Comparison of ENCODE assay signal across 32 cellular contexts in genomic region chr11:72863091-72863490, GRCh38.
"Had no signal": no experiment of that assay in that cellular context is flagged by ENCODE, and none has a peak within 500 bp of the region (broad histone marks: within the 10 kb centered on the region; RNA-seq: fewer than 3 reads in every experiment).

No MANE protein-coding gene starts in this region.

- H3K9me3 Mint-ChIP-seq: activated CD4-positive, alpha-beta memory T cell treated with anti-CD3 and anti-CD28 coated beads for 36 hours; activated naive CD4-positive, alpha-beta T cell treated with anti-CD3 and anti-CD28 coated beads for 36 hours; activated T-helper 1 cell treated with anti-CD3 and anti-CD28 coated beads, Interleukin-12 subunit alpha, Interleukin-12 subunit beta, Interleukin-2, Interleukin-4 antibody, amounts not matched to agents 30 ng/mL and 10 ng/mL and 1 ng/mL, durations not matched to agents 14 hours and 24 hours and 36 hours; dendritic cell treated with granulocyte-macrophage colony-stimulating factor and Interleukin-4, amounts not matched to agents 40 ng/mL and 50 ng/mL, for 4 days; endodermal cell; nephron progenitor cell; T-helper 1 cell treated with Interleukin-12 subunit alpha and Interleukin-12 subunit beta and Interleukin-4 antibody, amounts not matched to agents 30 μg/mL and 1 μg/mL, for 36 hours had no signal

- ATAC-seq: activated CD4-positive, alpha-beta T cell treated with anti-CD3 and anti-CD28 coated beads for 36 hours; esophagus mucosa; left lobe of liver; mucosa of descending colon; WTC11 had no signal

- H3K4me3 ChIP-seq: adrenal gland, lung, mucosa of descending colon, ovary, smooth muscle cell, suprapubic skin had no signal

- H3K27ac ChIP-seq: adrenal gland, brain microvascular endothelial cell, neutrophil, suprapubic skin had no signal

- H3K36me3 ChIP-seq: adrenal gland, brain microvascular endothelial cell, ovary, suprapubic skin had no signal

- H3K9me3 ChIP-seq: adrenal gland, mucosa of descending colon, neutrophil, ovary, suprapubic skin had no signal

- H3K27me3 Mint-ChIP-seq: activated CD4-positive, alpha-beta memory T cell treated with anti-CD3 and anti-CD28 coated beads for 36 hours; activated CD4-positive, alpha-beta T cell treated with anti-CD3 and anti-CD28 coated beads for 36 hours; activated naive CD8-positive, alpha-beta T cell treated with anti-CD3 and anti-CD28 coated beads for 36 hours; dendritic cell treated with granulocyte-macrophage colony-stimulating factor and Interleukin-4, amounts not matched to agents 40 ng/mL and 50 ng/mL, for 4 days; progenitor cell of endocrine pancreas had no signal

- H3K4me3 Mint-ChIP-seq: activated CD4-positive, alpha-beta memory T cell treated with anti-CD3 and anti-CD28 coated beads for 36 hours; activated CD4-positive, alpha-beta T cell treated with anti-CD3 and anti-CD28 coated beads for 36 hours; activated naive CD4-positive, alpha-beta T cell treated with anti-CD3 and anti-CD28 coated beads for 36 hours; activated naive CD8-positive, alpha-beta T cell treated with anti-CD3 and anti-CD28 coated beads for 36 hours; activated T-helper 1 cell treated with anti-CD3 and anti-CD28 coated beads, Interleukin-12 subunit alpha, Interleukin-12 subunit beta, Interleukin-2, Interleukin-4 antibody, amounts not matched to agents 30 ng/mL and 10 ng/mL and 1 ng/mL, durations not matched to agents 14 hours and 24 hours and 36 hours; dendritic cell treated with granulocyte-macrophage colony-stimulating factor and Interleukin-4, amounts not matched to agents 40 ng/mL and 50 ng/mL, for 4 days; endodermal cell; nephron progenitor cell; T-helper 1 cell treated with Interleukin-12 subunit alpha and Interleukin-12 subunit beta and Interleukin-4 antibody, amounts not matched to agents 30 μg/mL and 1 μg/mL, for 36 hours; WTC11 had no signal

- H3K36me3 Mint-ChIP-seq: WTC11 had no signal

- H3K4me1 Mint-ChIP-seq: nephron progenitor cell had no signal

- H3K27ac Mint-ChIP-seq: activated CD4-positive, alpha-beta memory T cell treated with anti-CD3 and anti-CD28 coated beads for 36 hours; activated CD4-positive, alpha-beta T cell treated with anti-CD3 and anti-CD28 coated beads for 36 hours; activated naive CD4-positive, alpha-beta T cell treated with anti-CD3 and anti-CD28 coated beads for 36 hours; activated naive CD8-positive, alpha-beta T cell treated with anti-CD3 and anti-CD28 coated beads for 36 hours; activated T-helper 1 cell treated with anti-CD3 and anti-CD28 coated beads, Interleukin-12 subunit alpha, Interleukin-12 subunit beta, Interleukin-2, Interleukin-4 antibody, amounts not matched to agents 30 ng/mL and 10 ng/mL and 1 ng/mL, durations not matched to agents 14 hours and 24 hours and 36 hours; dendritic cell treated with granulocyte-macrophage colony-stimulating factor and Interleukin-4, amounts not matched to agents 40 ng/mL and 50 ng/mL, for 4 days; endodermal cell; nephron progenitor cell; progenitor cell of endocrine pancreas; T-helper 1 cell treated with Interleukin-12 subunit alpha and Interleukin-12 subunit beta and Interleukin-4 antibody, amounts not matched to agents 30 μg/mL and 1 μg/mL, for 36 hours; WTC11 had no signal

- H3K27me3 ChIP-seq: adrenal gland, brain microvascular endothelial cell, neutrophil, ovary, suprapubic skin had no signal

- DNase-seq: activated CD4-positive, alpha-beta memory T cell treated with anti-CD3 and anti-CD28 coated beads for 36 hours; activated CD4-positive, alpha-beta T cell treated with anti-CD3 and anti-CD28 coated beads for 36 hours; activated CD8-positive, alpha-beta memory T cell treated with anti-CD3 and anti-CD28 coated beads, Interleukin-2, amount 50 U/mL, for 4 hours; activated effector memory CD4-positive, alpha-beta T cell treated with anti-CD3 and anti-CD28 coated beads, Interleukin-2, amount 50 U/mL, for 16 hours; activated naive CD4-positive, alpha-beta T cell treated with anti-CD3 and anti-CD28 coated beads for 36 hours; activated naive CD8-positive, alpha-beta T cell treated with anti-CD3 and anti-CD28 coated beads for 36 hours; activated T-cell treated with anti-CD3 and anti-CD28 coated beads, Interleukin-2, amount 50 U/mL, for 1 hour; adrenal gland; brain microvascular endothelial cell; caudate nucleus; endodermal cell; foreskin fibroblast; head of caudate nucleus; mucosa of descending colon; nephron progenitor cell; ovary; stimulated activated CD4-positive, alpha-beta T cell treated with anti-CD3 and anti-CD28 coated beads, Interleukin-1b, Interleukin-23, amount 100 ng/mL, for 48 hours; stimulated activated CD4-positive, alpha-beta T cell treated with anti-CD3 and anti-CD28 coated beads, Interleukin-4, amount 100 ng/mL, for 4 hours; stimulated activated CD8-positive, alpha-beta memory T cell treated with anti-CD3 and anti-CD28 coated beads, Interleukin-4, amount 100 ng/mL, for 48 hours; stimulated activated naive CD4-positive, alpha-beta T cell; trophoblast cell had no signal
